Comparison of ENCODE assay signal across 5 cellular contexts in genomic region chr5:178011816-178012554, GRCh38. TPM values are rescaled to one million over a fixed set of nuclear protein-coding genes. Genes with fewer than 3 reads are reported as not detected.
"Had no signal": no experiment of that assay in that cellular context is flagged by ENCODE, and none has a peak within 500 bp of the region (broad histone marks: within the 10 kb centered on the region; RNA-seq: fewer than 3 reads in every experiment).

No MANE protein-coding gene starts in this region.

RNA-seq across cellular contexts. Expression of gene PROP1, which starts 15.9 kb away (rescaled TPM):
- total RNA-seq: GM23338, H1, H9, HT-29, IMR-90 had no signal
- polyA plus RNA-seq: GM23338, H1, IMR-90 had no signal
